ENCODE assay signal across 22 cellular contexts in genomic region chr10:1291178-1292090, GRCh38.
DNase-seq lines count a peak whose midpoint lies in the region; ATAC-seq and TF ChIP-seq lines count a peak whose summit lies in the region.
"Had no signal": no experiment of that assay in that cellular context is flagged by ENCODE, and none has a peak within 500 bp of the region (broad histone marks: within the 10 kb centered on the region; RNA-seq: fewer than 3 reads in every experiment).

No MANE protein-coding gene starts in this region.

- H3K4me1 Mint-ChIP-seq in H9 (peaks cover 31 to 35% of the 10 kb centered on the region in 2 experiments), neural crest cell (peaks cover 48% of the 10 kb centered on the region)

- H2AK5ac ChIP-seq in H9 (ENCODE audit: insufficient read length, low read length): no peak overlapping the region

- H3K36me3 Mint-ChIP-seq in H9 (ENCODE audit: insufficient read depth in 1 of 3, low read depth in 3 of 3): peaks cover 0 to 10% (median 0%) of the 10 kb centered on the region in 3 experiments; a peak in 2 of 7 replicates
- no peaks in the 10 kb centered on the region for H3K36me3 Mint-ChIP-seq in neural crest cell (ENCODE audit: low read depth)
- H3K36me3 Mint-ChIP-seq: CD8-positive, alpha-beta memory T cell had no signal

- no peaks in the 10 kb centered on the region for H3K79me2 ChIP-seq in H9 (ENCODE audit: insufficient read depth, low read length)

- no peak overlapping the region for H2BK5ac ChIP-seq in H9 (ENCODE audit: insufficient read length, low read length)

- no peak overlapping the region for H2AFZ ChIP-seq in H9 (ENCODE audit: low read length)
- H2AFZ ChIP-seq: GM23338 had no signal

- H3K27me3 Mint-ChIP-seq in H9 (ENCODE audit: low read depth): peaks cover 6% of the 10 kb centered on the region
- H3K27me3 Mint-ChIP-seq in neural crest cell (ENCODE audit: low read depth): peaks cover 2% of the 10 kb centered on the region

- peaks cover 3% of the 10 kb centered on the region; the same call in 1 of the 2 replicates for H3K4me1 ChIP-seq in H9 (ENCODE audit: insufficient read depth, low read length)

- intact Hi-C loops in dorsolateral prefrontal cortex (cut with DNase I): loop anchor here in 1 of 2 donors (5.0 kb wide), 2 partner anchors 49 to 109 kb away; no protein-coding TSS in a partner anchor

- no peaks in the 10 kb centered on the region for H3K23me2 ChIP-seq in H9 (ENCODE audit: insufficient read length, low read depth, low read length, poor library complexity, severe bottlenecking)

- H3K56ac ChIP-seq in H9 (ENCODE audit: insufficient read length, low read depth, low read length): no peak overlapping the region

- no peak overlapping the region for H2BK120ac ChIP-seq in H9 (ENCODE audit: low read depth, low read length, poor library complexity, severe bottlenecking)

- no peak overlapping the region for H2BK20ac ChIP-seq in H9 (ENCODE audit: low read depth, low read length, poor library complexity, severe bottlenecking)

- H3K27ac ChIP-seq in H9 (ENCODE audit: insufficient read length, low read depth, low read length) (no peak overlapping the region), dorsolateral prefrontal cortex (peak overlapping the region in 30 of 59 donors; percentile 1 to 93 (median 60)), substantia nigra (ENCODE audit: low read depth, low read length, poor library complexity, severe bottlenecking) (peak overlapping the region; percentile 33)
- H3K27ac ChIP-seq: C4-2B, RWPE1 had no signal

- H3K4ac ChIP-seq in H9 (ENCODE audit: low read depth, low read length): no peak overlapping the region

- H2BK12ac ChIP-seq in H9 (ENCODE audit: insufficient read length, low read depth, low read length): peak overlapping the region; percentile 48

- H3K14ac ChIP-seq in H9 (ENCODE audit: insufficient read depth, low read length): peak overlapping the region; percentile 38; the same call in 1 of the 2 replicates

- no peaks in the 10 kb centered on the region for H3K79me1 ChIP-seq in H9 (ENCODE audit: insufficient read depth, low read depth, low read length, poor library complexity, severe bottlenecking)

- no peaks in the 10 kb centered on the region for H4K20me1 ChIP-seq in H9 (ENCODE audit: control insufficient read depth, insufficient read depth, insufficient read length)

- H3K9me3 ChIP-seq in H9 (ENCODE audit: control insufficient read depth, low read depth, low read length): no peaks in the 10 kb centered on the region

- H3K4me3 Mint-ChIP-seq in H9: no peak overlapping the region
- peak overlapping the region; percentile 55 for H3K4me3 Mint-ChIP-seq in neural crest cell
- H3K4me3 Mint-ChIP-seq: CD8-positive, alpha-beta memory T cell; GM23338 had no signal

- H2BK15ac ChIP-seq in H9 (ENCODE audit: low read depth, low read length): no peak overlapping the region

- WGBS in H9 (ENCODE audit: extremely low coverage, insufficient read length, low lambda C conversion rate): no CpG with 5 or more reads among the region's 27 CpGs

- no peak overlapping the region for H3K23ac ChIP-seq in H9 (ENCODE audit: insufficient read length, low read depth, low read length)

- H3K9ac ChIP-seq in H9 (ENCODE audit: extremely low read depth, insufficient read length, low read length): no peak overlapping the region

- H3K27me3 ChIP-seq in H9 (ENCODE audit: insufficient read depth, low read length) (no peaks in the 10 kb centered on the region), dorsolateral prefrontal cortex (peaks cover 0 to 11% (median 0%) of the 10 kb centered on the region in 45 donors)

- H3K18ac ChIP-seq in H9 (ENCODE audit: insufficient read length, low read depth, low read length): peak overlapping the region; percentile 23

- DNase-seq in H9 (no peak), dorsolateral prefrontal cortex (peak in 2 of 10 donors; percentile 8 to 21), neural crest cell (ENCODE audit: low read depth, low spot score) (no peak), substantia nigra (lab: John Stamatoyannopoulos, UW) (no peak), UCSD-AML1 (lab: John Stamatoyannopoulos, UW; ENCODE audit: unreplicated experiment) (no peak)
- DNase-seq: Calu3; CD8-positive, alpha-beta memory T cell; DMS153; KBM-7; NCI-H1092; NCI-H1436; NCI-H187 treated with DMSO at 0.1 percent for 48 hours; NCI-H2227 treated with DMSO at 0.1 percent for 48 hours; NCI-H510A treated with DMSO at 0.1 percent for 48 hours; NCI-H748 treated with DMSO at 0.1 percent for 48 hours; NK-92 treated with Interleukin-12 subunit alpha and Interleukin-12 subunit beta, amount 100 ng/mL, for 24 hours; SHP77 treated with DMSO at 0.1 percent for 48 hours had no signal

- TF ChIP-seq CTCF in H9 (conservative IDR thresholded peaks at IDR 0.05) (no peak), dorsolateral prefrontal cortex (IDR thresholded peaks at IDR 0.05 in 54 of 56, conservative IDR thresholded peaks at IDR 0.05 in 2 of 56; ENCODE audit: low read depth in 1 of 56, partially characterized antibody in 56 of 56) (no peak), neural crest cell (conservative IDR thresholded peaks at IDR 0.05) (no peak)

- no peak overlapping the region for H4K5ac ChIP-seq in H9 (ENCODE audit: insufficient read length, low read depth, low read length)

- peak overlapping the region; percentile 1 for H4K91ac ChIP-seq in H9 (ENCODE audit: insufficient read length, low read depth, low read length)

- no peak overlapping the region for H3K4me2 ChIP-seq in H9 (ENCODE audit: insufficient read depth, insufficient read length, low read length)

- no peak overlapping the region for H4K8ac ChIP-seq in H9 (replicated peaks; ENCODE audit: insufficient read length, low read depth, low read length)

- ATAC-seq in GM19452 (IDR thresholded peaks at IDR 0.05; ENCODE audit: unreplicated experiment) (no peak), GM21529 (IDR thresholded peaks at IDR 0.05; ENCODE audit: unreplicated experiment) (no peak)
- ATAC-seq: GM23338 had no signal

- H3K27ac Mint-ChIP-seq in H9 (peak overlapping the region in 1 of 3 experiments; percentile 53; a peak in 1 of 7 replicates), neural crest cell (ENCODE audit: unreplicated experiment) (no peak overlapping the region)
- H3K27ac Mint-ChIP-seq: CD8-positive, alpha-beta memory T cell; GM23338 had no signal

- H3K4me3 ChIP-seq in dorsolateral prefrontal cortex: no peak overlapping the region
- H3K4me3 ChIP-seq: GM23338 had no signal

- peaks cover 2 to 3% of the 10 kb centered on the region in 2 experiments for H3K9me3 Mint-ChIP-seq in H9
- no peaks in the 10 kb centered on the region for H3K9me3 Mint-ChIP-seq in neural crest cell
- H3K9me3 Mint-ChIP-seq: CD8-positive, alpha-beta memory T cell had no signal

- no peak overlapping the region for H3T11ph ChIP-seq in H9 (ENCODE audit: low read length)
